ENCODE assay signal across 8 cellular contexts in the genomic region with DNA sequence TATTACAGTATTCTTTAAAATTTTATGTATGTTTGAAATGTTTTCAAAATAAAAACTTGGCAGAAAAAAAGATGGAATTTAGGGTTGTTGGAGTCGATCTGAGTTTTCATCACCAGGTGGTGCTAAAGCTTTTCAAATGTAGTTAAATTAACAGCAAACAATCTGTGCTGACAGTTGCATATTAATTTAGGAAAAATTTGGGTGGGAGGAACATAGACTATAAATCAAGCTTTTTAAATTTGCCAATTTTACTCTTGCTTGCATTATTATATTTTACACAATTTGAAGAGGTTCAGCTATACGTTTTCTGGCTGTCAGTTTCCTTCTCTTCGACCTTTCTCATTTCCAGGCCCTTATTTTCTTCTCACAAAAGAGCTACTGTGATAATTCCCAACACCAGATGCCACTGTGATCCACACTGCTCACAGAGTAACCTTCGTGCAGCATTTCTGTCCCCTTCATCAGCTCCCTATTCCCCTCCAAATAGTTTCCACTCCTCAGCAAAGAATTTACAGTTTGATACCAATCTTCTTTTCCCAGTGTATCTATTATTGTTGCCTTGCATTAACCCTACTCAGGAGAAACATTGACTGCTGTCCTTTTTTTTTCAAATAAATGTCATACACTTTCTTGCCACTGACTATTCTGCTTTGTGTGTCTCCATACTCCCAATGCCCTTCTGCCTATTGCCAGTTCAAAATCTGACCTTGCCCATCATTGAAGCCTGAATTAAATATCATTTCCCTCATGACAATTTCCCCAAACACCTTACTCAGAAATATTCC. TPM values are rescaled to one million over a fixed set of nuclear protein-coding genes. Genes with fewer than 3 reads are reported as not detected.
A peak's percentile ranks its signal among the peaks of the same experiment; 100 is the strongest.
DNase-seq lines count a peak whose midpoint lies in the region; FAIRE-seq and TF ChIP-seq lines count a peak whose summit lies in the region.

No MANE protein-coding gene starts in this region.

- CTCF ChIA-PET in A673 (lab: Charles Lee) = interaction anchor here (0.6 to 1.0 kb wide), 4 partner anchors 32 to 467 kb away, joined by 3 read pairs; no protein-coding TSS in a partner anchor

- FAIRE-seq in colon (lab: Jason Lieb, UNC) = peak; percentile 43

- no peaks in the 10 kb centered on the region for H3K9me3 ChIP-seq in A673 (ENCODE audit: low read depth, low read length, poor library complexity, severe bottlenecking)

- POLR2A ChIA-PET in A673 (lab: Charles Lee; ENCODE audit: low non-redundant PET) = interaction anchor here (0.6 kb wide), 1 partner anchor 873 kb away, joined by 4 read pairs; no protein-coding TSS in a partner anchor

- intact Hi-C loops in A673 (cut with micrococcal nuclease; ENCODE audit: unreplicated experiment) = loop anchor here (2.0 to 10.0 kb wide), 5 partner anchors 225 to 1513 kb away; no protein-coding TSS in a partner anchor

- H3K4me3 ChIP-seq in A673 (ENCODE audit: low read depth, low read length, poor library complexity, severe bottlenecking) (no peak overlapping the region), GM12864 (ENCODE audit: low read depth, low read length) (no peak overlapping the region)

- H3K4me1 ChIP-seq in A673 (ENCODE audit: insufficient read depth, low read length, poor library complexity, severe bottlenecking) = no peaks in the 10 kb centered on the region

- H3K27ac ChIP-seq in A673 (ENCODE audit: low read depth, low read length, poor library complexity, severe bottlenecking) = no peak overlapping the region

- peak; percentile 70 for TF ChIP-seq CTCF in A673 (conservative IDR thresholded peaks at IDR 0.05; ENCODE audit: low read depth, low read length)
- peak; percentile 45 for TF ChIP-seq CTCF in GM12864 (IDR thresholded peaks at IDR 0.05; ENCODE audit: low read depth, low read length, missing control alignments)

- DNase-seq in A673 (ENCODE audit: low spot score) (peak; percentile 41), GM12864 (ENCODE audit: low read depth) (no peak), NCI-H460 (ENCODE audit: extremely low read depth, low read depth) (peak; percentile 22), midbrain (lab: John Stamatoyannopoulos, UW) (peak; percentile 88), UCSD-AML1 (lab: John Stamatoyannopoulos, UW; ENCODE audit: unreplicated experiment) (no peak)
- DNase-seq in activated CD4-positive, alpha-beta T cell treated with anti-CD3 and anti-CD28 coated beads, Interleukin-2, amount 50 U/mL, for 48 hours = no peak
- no peak for DNase-seq in stimulated activated CD4-positive, alpha-beta T cell treated with anti-CD3 and anti-CD28 coated beads, Interleukin-4, amount 100 ng/mL, for 4 hours

- no peaks in the 10 kb centered on the region for H3K27me3 ChIP-seq in A673 (replicated peaks; ENCODE audit: insufficient read depth, low read depth, low read length, poor library complexity)

- BruUV-seq in A673 (replicated peaks; lab: Mats Ljungman, UMichigan) = no TSS peak

- H3K36me3 ChIP-seq in A673 (ENCODE audit: insufficient read depth, low read length, poor library complexity, severe bottlenecking) = no peaks in the 10 kb centered on the region

RNA-seq across cellular contexts. Expression of gene EIF5A2, which starts 53.4 kb away (rescaled TPM):
- 18.3 and 20.6 TPM in 2 replicates for total RNA-seq in A673 (2021)
- 9.0 and 9.3 TPM in 2 replicates for total RNA-seq in NCI-H460 (2014; rRNA removed; shearing (Covaris generic))
- 2.5 and 5.7 TPM in 2 replicates for polyA plus RNA-seq in NCI-H460 (2014; cell fraction: nucleus; rRNA removed)

Comparison
In these comparisons a context has a peak if more than half of its experiments do, and no peak if none do; other contexts are left out.
1. DNase-seq: peak in A673 (single experiment), NCI-H460 (single experiment) and midbrain (single experiment); none in GM12864 (single experiment), UCSD-AML1 (single experiment), activated CD4-positive, alpha-beta T cell treated with anti-CD3 and anti-CD28 coated beads, Interleukin-2, amount 50 U/mL, for 48 hours (0 of 2) and stimulated activated CD4-positive, alpha-beta T cell treated with anti-CD3 and anti-CD28 coated beads, Interleukin-4, amount 100 ng/mL, for 4 hours (0 of 2).